Comparison of ENCODE assay signal across 9 cellular contexts in the genomic region with DNA sequence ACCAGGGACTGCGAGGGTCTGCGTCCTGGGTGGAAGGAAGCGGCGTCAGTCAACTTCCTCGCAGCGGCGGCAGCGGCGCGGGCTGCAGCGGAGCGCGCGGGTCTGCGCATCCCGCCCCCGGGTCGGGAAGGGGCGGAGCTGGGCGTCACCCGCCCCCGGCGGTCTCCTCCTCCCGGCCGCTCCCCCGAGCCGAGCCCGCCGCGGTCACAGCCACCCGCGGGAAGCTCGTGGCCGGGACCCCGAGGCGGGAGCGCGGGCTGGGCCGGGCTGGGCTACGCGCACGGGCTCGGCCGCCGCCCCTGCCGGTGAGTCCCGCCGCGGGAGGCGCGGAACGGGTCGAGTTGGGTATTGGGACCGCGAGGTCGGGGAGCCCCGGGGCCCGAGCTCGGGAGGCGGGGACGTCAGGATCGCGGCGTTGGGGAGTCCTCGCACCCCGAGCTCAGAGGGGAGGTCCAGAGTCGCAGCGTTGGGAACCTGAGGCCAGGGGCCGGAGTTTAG. TPM values are rescaled to one million over a fixed set of nuclear protein-coding genes. Genes with fewer than 3 reads are reported as not detected.
DNase-seq lines count a peak whose midpoint lies in the region; ATAC-seq and TF ChIP-seq lines count a peak whose summit lies in the region.
"Had no signal": no experiment of that assay in that cellular context is flagged by ENCODE, and none has a peak within 500 bp of the region (broad histone marks: within the 10 kb centered on the region; RNA-seq: fewer than 3 reads in every experiment).

A gene with protein sequence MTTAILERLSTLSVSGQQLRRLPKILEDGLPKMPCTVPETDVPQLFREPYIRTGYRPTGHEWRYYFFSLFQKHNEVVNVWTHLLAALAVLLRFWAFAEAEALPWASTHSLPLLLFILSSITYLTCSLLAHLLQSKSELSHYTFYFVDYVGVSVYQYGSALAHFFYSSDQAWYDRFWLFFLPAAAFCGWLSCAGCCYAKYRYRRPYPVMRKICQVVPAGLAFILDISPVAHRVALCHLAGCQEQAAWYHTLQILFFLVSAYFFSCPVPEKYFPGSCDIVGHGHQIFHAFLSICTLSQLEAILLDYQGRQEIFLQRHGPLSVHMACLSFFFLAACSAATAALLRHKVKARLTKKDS (plus strand): TSS at position 207 of the 498 bp plus-strand sequence. CDS start 41,063 bp downstream, outside the sequence.

- H3K4me3 Mint-ChIP-seq in CD8-positive, alpha-beta memory T cell = peak within 1 kb of the TSS; percentile 92 to 100 (median 99)
- H3K4me3 Mint-ChIP-seq in naive thymus-derived CD8-positive, alpha-beta T cell = peak within 1 kb of the TSS; percentile 97 to 99 (median 98)
- peak within 1 kb of the TSS; percentile 99 for H3K4me3 Mint-ChIP-seq in stimulated activated memory B cell treated with anti-CD40 and anti-IgM and Interleukin-4, amounts not matched to agents 10 μg/mL and 1 μg/mL and 100 μg/mL, for 72 hours

- peak within 1 kb of the TSS; percentile 95 for H3K27ac ChIP-seq in CD8-positive, alpha-beta memory T cell (ENCODE audit: low read depth, low read length)
- H3K27ac ChIP-seq: epithelial cell of prostate had no signal

- H3K36me3 ChIP-seq in CD8-positive, alpha-beta memory T cell (ENCODE audit: insufficient read depth, low read length) = no peaks in the 10 kb centered on the region

- no peaks in the 10 kb centered on the region for H3K9me3 Mint-ChIP-seq in CD8-positive, alpha-beta memory T cell
- no peaks in the 10 kb centered on the region for H3K9me3 Mint-ChIP-seq in naive thymus-derived CD8-positive, alpha-beta T cell
- no peaks in the 10 kb centered on the region for H3K9me3 Mint-ChIP-seq in stimulated activated memory B cell treated with anti-CD40 and anti-IgM and Interleukin-4, amounts not matched to agents 10 μg/mL and 1 μg/mL and 100 μg/mL, for 72 hours

- peaks cover 0 to 27% (median 0%) of the 10 kb centered on the region in 3 donors for H3K36me3 Mint-ChIP-seq in CD8-positive, alpha-beta memory T cell
- H3K36me3 Mint-ChIP-seq in naive thymus-derived CD8-positive, alpha-beta T cell = peaks cover 0 to 22% (median 3%) of the 10 kb centered on the region in 3 donors
- H3K36me3 Mint-ChIP-seq in stimulated activated memory B cell treated with anti-CD40 and anti-IgM and Interleukin-4, amounts not matched to agents 10 μg/mL and 1 μg/mL and 100 μg/mL, for 72 hours = no peaks in the 10 kb centered on the region

- peak within 1 kb of the TSS; percentile 94 for H3K4me3 ChIP-seq in CD8-positive, alpha-beta memory T cell (ENCODE audit: low read length)

- CTCF ChIA-PET in CD8-positive, alpha-beta memory T cell (lab: Charles Lee) = interaction anchor here (0.8 to 4.4 kb wide), 20 partner anchors 10 to 98 kb away, joined by 3 to 57 read pairs (median 6); a partner anchor contains a TSS

- H3K27ac Mint-ChIP-seq in CD8-positive, alpha-beta memory T cell = peak within 1 kb of the TSS; percentile 89 to 100 (median 96)
- peak within 1 kb of the TSS; percentile 94 to 99 (median 98) for H3K27ac Mint-ChIP-seq in naive thymus-derived CD8-positive, alpha-beta T cell
- peak within 1 kb of the TSS; percentile 92 for H3K27ac Mint-ChIP-seq in stimulated activated memory B cell treated with anti-CD40 and anti-IgM and Interleukin-4, amounts not matched to agents 10 μg/mL and 1 μg/mL and 100 μg/mL, for 72 hours

- H3K27me3 ChIP-seq in CD8-positive, alpha-beta memory T cell (ENCODE audit: insufficient read depth, low read length, poor library complexity, severe bottlenecking) = no peaks in the 10 kb centered on the region

- DNase-seq in CD8-positive, alpha-beta memory T cell = peak; percentile 74 to 89 (median 84)
- peak; percentile 85 to 90 for DNase-seq in activated T-cell treated with anti-CD3 and anti-CD28 coated beads, Interleukin-2, amount 50 U/mL, for 48 hours
- peak; percentile 60 for DNase-seq in fibroblast of gingiva (ENCODE audit: low read depth)
- peak; percentile 75 to 90 (median 83) for DNase-seq in naive thymus-derived CD8-positive, alpha-beta T cell

- no peaks in the 10 kb centered on the region for H3K9me3 ChIP-seq in CD8-positive, alpha-beta memory T cell (ENCODE audit: low read length)

- ATAC-seq in GM19455 (IDR thresholded peaks at IDR 0.05; ENCODE audit: unreplicated experiment) (peak; percentile 82), HG03571 (IDR thresholded peaks at IDR 0.05; ENCODE audit: unreplicated experiment) (peak; percentile 90)
- ATAC-seq in naive thymus-derived CD8-positive, alpha-beta T cell = peak; percentile 84
- peak; percentile 97 for ATAC-seq in stimulated activated memory B cell treated with anti-CD40 and anti-IgM and Interleukin-4, amounts not matched to agents 10 μg/mL and 1 μg/mL and 100 μg/mL, for 72 hours

- POLR2A ChIA-PET in CD8-positive, alpha-beta memory T cell (lab: Charles Lee) = interaction anchor here (0.7 to 4.1 kb wide), 14 partner anchors 9 to 214 kb away, joined by 3 to 48 read pairs (median 6); a partner anchor contains a TSS
- POLR2A ChIA-PET in naive thymus-derived CD8-positive, alpha-beta T cell (lab: Charles Lee) = interaction anchor here (0.6 to 7.4 kb wide), 31 partner anchors 9 to 214 kb away, joined by 3 to 105 read pairs (median 6); a partner anchor contains a TSS

- no peaks in the 10 kb centered on the region for H3K27me3 Mint-ChIP-seq in CD8-positive, alpha-beta memory T cell
- no peaks in the 10 kb centered on the region for H3K27me3 Mint-ChIP-seq in naive thymus-derived CD8-positive, alpha-beta T cell
- H3K27me3 Mint-ChIP-seq in stimulated activated memory B cell treated with anti-CD40 and anti-IgM and Interleukin-4, amounts not matched to agents 10 μg/mL and 1 μg/mL and 100 μg/mL, for 72 hours = no peaks in the 10 kb centered on the region

- H3K4me1 Mint-ChIP-seq in CD8-positive, alpha-beta memory T cell = peaks cover 35 to 52% (median 50%) of the 10 kb centered on the region in 3 donors
- H3K4me1 Mint-ChIP-seq in naive thymus-derived CD8-positive, alpha-beta T cell = peaks cover 26 to 54% (median 50%) of the 10 kb centered on the region in 4 donors
- H3K4me1 Mint-ChIP-seq in stimulated activated memory B cell treated with anti-CD40 and anti-IgM and Interleukin-4, amounts not matched to agents 10 μg/mL and 1 μg/mL and 100 μg/mL, for 72 hours = peaks cover 30% of the 10 kb centered on the region

- peaks cover 35% of the 10 kb centered on the region for H3K4me1 ChIP-seq in CD8-positive, alpha-beta memory T cell (ENCODE audit: insufficient read depth, low read length)

TF ChIP-seq in PFSK-1, 5 proteins besides CTCF, POLR2A, EP300 and RAD21:
- TF ChIP-seq, protein P1, sequence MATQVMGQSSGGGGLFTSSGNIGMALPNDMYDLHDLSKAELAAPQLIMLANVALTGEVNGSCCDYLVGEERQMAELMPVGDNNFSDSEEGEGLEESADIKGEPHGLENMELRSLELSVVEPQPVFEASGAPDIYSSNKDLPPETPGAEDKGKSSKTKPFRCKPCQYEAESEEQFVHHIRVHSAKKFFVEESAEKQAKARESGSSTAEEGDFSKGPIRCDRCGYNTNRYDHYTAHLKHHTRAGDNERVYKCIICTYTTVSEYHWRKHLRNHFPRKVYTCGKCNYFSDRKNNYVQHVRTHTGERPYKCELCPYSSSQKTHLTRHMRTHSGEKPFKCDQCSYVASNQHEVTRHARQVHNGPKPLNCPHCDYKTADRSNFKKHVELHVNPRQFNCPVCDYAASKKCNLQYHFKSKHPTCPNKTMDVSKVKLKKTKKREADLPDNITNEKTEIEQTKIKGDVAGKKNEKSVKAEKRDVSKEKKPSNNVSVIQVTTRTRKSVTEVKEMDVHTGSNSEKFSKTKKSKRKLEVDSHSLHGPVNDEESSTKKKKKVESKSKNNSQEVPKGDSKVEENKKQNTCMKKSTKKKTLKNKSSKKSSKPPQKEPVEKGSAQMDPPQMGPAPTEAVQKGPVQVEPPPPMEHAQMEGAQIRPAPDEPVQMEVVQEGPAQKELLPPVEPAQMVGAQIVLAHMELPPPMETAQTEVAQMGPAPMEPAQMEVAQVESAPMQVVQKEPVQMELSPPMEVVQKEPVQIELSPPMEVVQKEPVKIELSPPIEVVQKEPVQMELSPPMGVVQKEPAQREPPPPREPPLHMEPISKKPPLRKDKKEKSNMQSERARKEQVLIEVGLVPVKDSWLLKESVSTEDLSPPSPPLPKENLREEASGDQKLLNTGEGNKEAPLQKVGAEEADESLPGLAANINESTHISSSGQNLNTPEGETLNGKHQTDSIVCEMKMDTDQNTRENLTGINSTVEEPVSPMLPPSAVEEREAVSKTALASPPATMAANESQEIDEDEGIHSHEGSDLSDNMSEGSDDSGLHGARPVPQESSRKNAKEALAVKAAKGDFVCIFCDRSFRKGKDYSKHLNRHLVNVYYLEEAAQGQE (IDR thresholded peaks at IDR 0.05; ENCODE audit: insufficient read depth in 1 of 2, low read depth in 2 of 2, low read length in 2 of 2) = peak in 1 of 2 experiments; percentile 41; a peak in 1 of 4 replicates
- TF ChIP-seq FOXP2 (optimal IDR thresholded peaks at IDR 0.05; ENCODE audit: borderline replicate concordance, extremely low read depth, extremely low read length, insufficient read depth) (peak; percentile 73), SIN3A (IDR thresholded peaks at IDR 0.05; ENCODE audit: borderline replicate concordance, insufficient read depth, low read length) (no peak), POLR2AphosphoS5 (IDR thresholded peaks at IDR 0.05; ENCODE audit: low read depth, low read length) (peak; percentile 77), TAF1 (IDR thresholded peaks at IDR 0.05; ENCODE audit: borderline replicate concordance, insufficient read depth, low read length) (0 out of 2 replicates have a peak, but pooled peaks have one; percentile 51)

RNA-seq across cellular contexts. Expression of the gene that starts here (rescaled TPM):
- total RNA-seq in CD8-positive, alpha-beta memory T cell = 10 to 100 TPM; 10.2 to 11.7 TPM
- 17.9 TPM for polyA plus RNA-seq in CD8-positive, alpha-beta memory T cell
- 1.7 TPM for polyA plus RNA-seq in PFSK-1 (2012; ENCODE audit: insufficient read length, low read depth)
- 10 to 100 TPM; 28.9 to 31.7 TPM for total RNA-seq in naive thymus-derived CD8-positive, alpha-beta T cell
- polyA plus RNA-seq in naive thymus-derived CD8-positive, alpha-beta T cell = 10 to 100 TPM; 14.3 to 35.0 (median 30.6) TPM

Comparison
In these comparisons a context has a peak if more than half of its experiments do, and no peak if none do; other contexts are left out.
1. Peak in every context shown above with its lines: DNase-seq, ATAC-seq, H3K4me3 ChIP-seq and H3K27ac ChIP-seq.